2 cellular contexts compared by ENCODE assay signal in genomic region chr3:180974286-180974685, GRCh38.
TF ChIP-seq lines count a peak whose summit lies in the region.

No MANE protein-coding gene starts in this region.

TF ChIP-seq in HepG2, 621 proteins besides CTCF, POLR2A, EP300 and RAD21:
- TF ChIP-seq ZC3H13 (CRISPR knock-in tag; IDR thresholded peaks at IDR 0.05): no peak
- TF ChIP-seq ZSCAN29 (CRISPR knock-in tag; conservative IDR thresholded peaks at IDR 0.05): no peak
- no peak for TF ChIP-seq ZNF672 (CRISPR knock-in tag; IDR thresholded peaks at IDR 0.05)
- no peak for TF ChIP-seq MLLT10 (CRISPR knock-in tag; IDR thresholded peaks at IDR 0.05)
- peak; percentile 56 for TF ChIP-seq RBM22 (optimal IDR thresholded peaks at IDR 0.05; ENCODE audit: low read length)
- TF ChIP-seq SKIL (CRISPR knock-in tag; IDR thresholded peaks at IDR 0.05; ENCODE audit: borderline replicate concordance): no peak
- no peak for TF ChIP-seq PHF20 (CRISPR knock-in tag; IDR thresholded peaks at IDR 0.05)

TF ChIP-seq in GM12878, 131 proteins besides CTCF, POLR2A, EP300 and RAD21:
- no peak for TF ChIP-seq ZZZ3 (IDR thresholded peaks at IDR 0.05; ENCODE audit: control insufficient read depth, insufficient read length, low read depth)
- TF ChIP-seq CREM (IDR thresholded peaks at IDR 0.05; ENCODE audit: low read depth): no peak
- no peak for TF ChIP-seq LARP7 (IDR thresholded peaks at IDR 0.05)
- no peak for TF ChIP-seq ZNF592 (IDR thresholded peaks at IDR 0.05)
- TF ChIP-seq HDAC6 (IDR thresholded peaks at IDR 0.05; ENCODE audit: unreplicated experiment): no peak
- TF ChIP-seq POU2F2 (IDR thresholded peaks at IDR 0.05; ENCODE audit: borderline replicate concordance, low read depth, low read length): no peak
- TF ChIP-seq PAX5 (IDR thresholded peaks at IDR 0.05; ENCODE audit: borderline replicate concordance, low read depth, low read length): no peak
- no peak for TF ChIP-seq ZNF687 (IDR thresholded peaks at IDR 0.05)
- no peak for TF ChIP-seq SMAD1 (IDR thresholded peaks at IDR 0.05; ENCODE audit: low read depth, partially characterized antibody)
- no peak for TF ChIP-seq CBX5 (IDR thresholded peaks at IDR 0.05; ENCODE audit: low read depth)
- no peak for TF ChIP-seq RUNX3 (IDR thresholded peaks at IDR 0.05; ENCODE audit: low read length)
- no peak for TF ChIP-seq HSF1 (IDR thresholded peaks at IDR 0.05; ENCODE audit: low read depth, low read length)
- TF ChIP-seq GABPA (IDR thresholded peaks at IDR 0.05; ENCODE audit: low read depth): no peak
- TF ChIP-seq MAX (IDR thresholded peaks at IDR 0.05; ENCODE audit: low read depth, low read length): no peak
